ENCODE assay signal across 17 cellular contexts in genomic region chr1:87249803-87250202, GRCh38.
DNase-seq lines count a peak whose midpoint lies in the region; ATAC-seq and TF ChIP-seq lines count a peak whose summit lies in the region.
"Had no signal": no experiment of that assay in that cellular context is flagged by ENCODE, and none has a peak within 500 bp of the region (broad histone marks: within the 10 kb centered on the region; RNA-seq: fewer than 3 reads in every experiment).

No MANE protein-coding gene starts in this region.

- no peaks in the 10 kb centered on the region for H3K9me3 Mint-ChIP-seq in Calu3 (ENCODE audit: low read depth, unreplicated experiment)

- no peaks in the 10 kb centered on the region for H3K36me3 Mint-ChIP-seq in Calu3 (ENCODE audit: insufficient read depth, unreplicated experiment)
- H3K36me3 Mint-ChIP-seq: CD4-positive, alpha-beta memory T cell had no signal

- DNase-seq in Calu3 (peak; percentile 35), HT-29 (ENCODE audit: low spot score) (peak; percentile 44), RWPE2 (ENCODE audit: low spot score) (no peak), foreskin keratinocyte (peak; percentile 55 to 84), putamen (ENCODE audit: low spot score) (no peak), GM13976 (ENCODE audit: low spot score) (no peak)
- DNase-seq: 8988T; Caco-2; CD4-positive, alpha-beta memory T cell; KBM-7; NCI-H1694 treated with DMSO at 0.1 percent for 48 hours; NCI-H446 treated with DMSO at 0.1 percent for 48 hours; NCI-H526 treated with DMSO at 0.1 percent for 48 hours; SJCRH30 had no signal

- H3K27ac Mint-ChIP-seq in Calu3 (ENCODE audit: unreplicated experiment) = peak overlapping the region; percentile 19
- H3K27ac Mint-ChIP-seq: CD4-positive, alpha-beta memory T cell had no signal

- no peaks in the 10 kb centered on the region for H3K27me3 Mint-ChIP-seq in Calu3 (ENCODE audit: unreplicated experiment)

- H3K27ac ChIP-seq in RWPE2 (ENCODE audit: poor library complexity, severe bottlenecking) (no peak overlapping the region), foreskin keratinocyte (no peak overlapping the region)
- H3K27ac ChIP-seq: SJCRH30 had no signal

- CTCF ChIA-PET in Calu3 (lab: Charles Lee) = interaction anchor here (0.7 to 1.2 kb wide), 2 partner anchors 9 to 11 kb away, joined by 4 to 5 read pairs; no protein-coding TSS in a partner anchor

- intact Hi-C loops in Calu3 (cut with micrococcal nuclease; ENCODE audit: unreplicated experiment) = loop anchor here (5.0 kb wide), 1 partner anchor 98 kb away; no protein-coding TSS in a partner anchor

- no peak for TF ChIP-seq CTCF in Calu3 (IDR thresholded peaks at IDR 0.05; ENCODE audit: unreplicated experiment)
- no peak for TF ChIP-seq CTCF in RWPE2 (IDR thresholded peaks at IDR 0.05; ENCODE audit: poor library complexity, severe bottlenecking)
- no peak for TF ChIP-seq CTCF in foreskin keratinocyte (conservative IDR thresholded peaks at IDR 0.05)
- TF ChIP-seq CTCF in GM13976 (IDR thresholded peaks at IDR 0.05; ENCODE audit: borderline replicate concordance, control extremely low read depth, extremely low read depth, insufficient read depth, missing control alignments) = no peak

- H3K4me1 ChIP-seq in RWPE2 (ENCODE audit: insufficient read depth, poor library complexity, severe bottlenecking) (peaks cover 5% of the 10 kb centered on the region), foreskin keratinocyte (no peaks in the 10 kb centered on the region)
- H3K4me1 ChIP-seq: Caco-2 had no signal

- no peaks in the 10 kb centered on the region for H3K9me3 ChIP-seq in RWPE2 (ENCODE audit: severe bottlenecking)
- H3K9me3 ChIP-seq: Caco-2, SJCRH30 had no signal

- no peak overlapping the region for H3K4me3 ChIP-seq in RWPE2 (ENCODE audit: severe bottlenecking)
- H3K4me3 ChIP-seq: BLaER1 treated with 17β-estradiol and CSF1 and Interleukin-3, amounts not matched to agents 10 nM and 100 nM; SJCRH30 had no signal

- peaks cover 26% of the 10 kb centered on the region for H3K4me1 Mint-ChIP-seq in Calu3 (ENCODE audit: low read depth, unreplicated experiment)
- H3K4me1 Mint-ChIP-seq: CD4-positive, alpha-beta memory T cell had no signal

- in situ Hi-C loops in GM13976 (cut with MboI; ENCODE audit: low sequenced_read_pairs, unreplicated experiment) = no loop called here

- ATAC-seq in RWPE2 (ENCODE audit: low read depth) (peak; percentile 99), foreskin keratinocyte (peak; percentile 99), GM21723 (IDR thresholded peaks at IDR 0.05; ENCODE audit: unreplicated experiment) (no peak), HG03025 (IDR thresholded peaks at IDR 0.05; ENCODE audit: low FRiP score, unreplicated experiment) (no peak)

- no peaks in the 10 kb centered on the region for H3K36me3 ChIP-seq in RWPE2 (ENCODE audit: low read depth)
- H3K36me3 ChIP-seq: BLaER1 treated with 17β-estradiol and CSF1 and Interleukin-3, amounts not matched to agents 10 nM and 100 nM; SJCRH30 had no signal

- no TSS peak for BruUV-seq in Calu3 (replicated peaks; lab: Mats Ljungman, UMichigan)

- H3K4me3 Mint-ChIP-seq in Calu3 (ENCODE audit: low read depth, unreplicated experiment) = no peak overlapping the region

- no peaks in the 10 kb centered on the region for H3K27me3 ChIP-seq in RWPE2 (ENCODE audit: insufficient read depth, poor library complexity, severe bottlenecking)
- H3K27me3 ChIP-seq in foreskin keratinocyte = peaks cover 4% of the 10 kb centered on the region
- H3K27me3 ChIP-seq: BLaER1 treated with 17β-estradiol and CSF1 and Interleukin-3, amounts not matched to agents 10 nM and 100 nM; SJCRH30 had no signal

Comparison
In these comparisons a context has a peak if more than half of its experiments do, and no peak if none do; other contexts are left out.
1. DNase-seq: peak in Calu3 (single experiment), HT-29 (single experiment) and foreskin keratinocyte (2 of 2); none in RWPE2 (single experiment), putamen (single experiment) and GM13976 (single experiment).
2. ATAC-seq: peak in RWPE2 (single experiment) and foreskin keratinocyte (single experiment); none in GM21723 (single experiment) and HG03025 (single experiment).